Comparison of ENCODE assay signal across 10 cellular contexts in the genomic region with DNA sequence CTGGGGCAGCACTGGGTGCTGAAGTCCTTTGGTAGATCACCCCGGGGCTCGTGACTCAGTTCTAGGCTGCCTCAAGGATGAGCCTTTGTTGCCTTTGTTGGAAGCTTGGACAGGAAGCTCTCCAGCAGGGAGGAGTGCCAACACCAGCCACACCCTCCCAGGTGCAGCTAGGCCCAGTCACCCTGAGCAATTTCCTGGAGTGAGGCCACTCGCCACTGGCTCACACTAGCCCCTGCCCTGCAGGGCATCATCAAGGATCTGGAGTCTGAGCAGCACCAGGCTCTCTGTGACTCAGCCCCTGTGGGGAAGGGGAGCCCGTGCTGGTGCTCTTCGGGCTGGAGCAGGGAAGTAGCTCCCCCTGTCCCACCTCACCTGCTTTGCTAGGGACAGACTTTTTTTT. TPM values are rescaled to one million over a fixed set of nuclear protein-coding genes. Genes with fewer than 3 reads are reported as not detected.
DNase-seq lines count a peak whose midpoint lies in the region; FAIRE-seq and TF ChIP-seq lines count a peak whose summit lies in the region.
"Had no signal": no experiment of that assay in that cellular context is flagged by ENCODE, and none has a peak within 500 bp of the region (broad histone marks: within the 10 kb centered on the region; RNA-seq: fewer than 3 reads in every experiment).

No MANE protein-coding gene starts in this region.

- intact Hi-C loops in ovary (cut with DNase I): no loop called here

- H3K36me3 ChIP-seq in SK-N-SH (replicated peaks in 1 of 2; ENCODE audit: control insufficient read depth in 1 of 2, insufficient read depth in 2 of 2, low read length in 1 of 2) (no peaks in the 10 kb centered on the region), keratinocyte (ENCODE audit: control insufficient read depth in 2 of 2, extremely low read depth in 1 of 2, insufficient read depth in 2 of 2, low read length in 2 of 2) (no peaks in the 10 kb centered on the region), ovary (no peaks in the 10 kb centered on the region)

- POLR2A ChIA-PET in SK-N-SH (lab: Yijun Ruan, JAX): no interaction called here
- POLR2A ChIA-PET in activated CD4-positive, alpha-beta T cell treated with anti-CD3 and anti-CD28 coated beads, Interleukin-2, amount 10 ng/mL, durations not matched to agents 7 days and 5 days (lab: Charles Lee): no interaction called here

- H4K20me1 ChIP-seq in SK-N-SH (ENCODE audit: insufficient read depth) (no peaks in the 10 kb centered on the region), keratinocyte (ENCODE audit: control insufficient read depth, extremely low read depth, insufficient read depth, low read length) (no peaks in the 10 kb centered on the region)

- no peak overlapping the region for H3K27ac ChIP-seq in SK-N-SH (ENCODE audit: low read depth in 2 of 2, low read length in 1 of 2)
- H3K27ac ChIP-seq in keratinocyte (ENCODE audit: control insufficient read depth, insufficient read depth, low read length): peak overlapping the region; percentile 100
- H3K27ac ChIP-seq in ovary: no peak overlapping the region

- H3K9me3 Mint-ChIP-seq in HFFc6: no peaks in the 10 kb centered on the region
- no peaks in the 10 kb centered on the region for H3K9me3 Mint-ChIP-seq in activated CD4-positive, alpha-beta T cell treated with anti-CD3 and anti-CD28 coated beads, Interleukin-2, amount 10 ng/mL, durations not matched to agents 7 days and 5 days

- H3K9ac ChIP-seq in SK-N-SH (no peak overlapping the region), keratinocyte (ENCODE audit: control insufficient read depth, extremely low read depth, insufficient read depth, low read length) (peak overlapping the region; percentile 99)

- TF ChIP-seq EP300 in SK-N-SH (IDR thresholded peaks at IDR 0.05; ENCODE audit: borderline replicate concordance in 1 of 2, low read depth in 1 of 2, low read length in 1 of 2) (peak in 1 of 2 experiments; percentile 28; a peak in 1 of 4 replicates), ovary (IDR thresholded peaks at IDR 0.05) (no peak)

- peaks cover 30% of the 10 kb centered on the region for H3K4me1 Mint-ChIP-seq in HFFc6 (ENCODE audit: low read depth)
- H3K4me1 Mint-ChIP-seq in activated CD4-positive, alpha-beta T cell treated with anti-CD3 and anti-CD28 coated beads, Interleukin-2, amount 10 ng/mL, durations not matched to agents 7 days and 5 days: no peaks in the 10 kb centered on the region

- WGBS in SK-N-SH (ENCODE audit: low lambda C conversion rate): 44% methylated on average over 3 of the region's 5 CpGs
- 73 to 77% (median 76%) methylated on average over 5 of the region's 5 CpGs for WGBS in ovary, 3 donors

- TF ChIP-seq CTCF in HFFc6 (IDR thresholded peaks at IDR 0.05): no peak
- TF ChIP-seq CTCF in SK-N-SH (IDR thresholded peaks at IDR 0.05): no peak
- peak; percentile 2 to 43 (median 20) for TF ChIP-seq CTCF in keratinocyte (optimal IDR thresholded peaks at IDR 0.05 in 1 of 3, IDR thresholded peaks at IDR 0.05 in 1 of 3, conservative IDR thresholded peaks at IDR 0.05 in 1 of 3; ENCODE audit: extremely low read depth in 1 of 3, insufficient read depth in 2 of 3, low read length in 3 of 3)
- TF ChIP-seq CTCF in ovary (IDR thresholded peaks at IDR 0.05): no peak

- no peak overlapping the region for H3K27ac Mint-ChIP-seq in HFFc6
- no peak overlapping the region for H3K27ac Mint-ChIP-seq in activated CD4-positive, alpha-beta T cell treated with anti-CD3 and anti-CD28 coated beads, Interleukin-2, amount 10 ng/mL, durations not matched to agents 7 days and 5 days

- H3K27me3 ChIP-seq in SK-N-SH (ENCODE audit: insufficient read depth): no peaks in the 10 kb centered on the region
- H3K27me3 ChIP-seq in keratinocyte (ENCODE audit: control insufficient read depth, extremely low read depth, insufficient read depth, low read length): no peaks in the 10 kb centered on the region
- H3K27me3 ChIP-seq in ovary: no peaks in the 10 kb centered on the region

- H3K4me3 ChIP-seq in SK-N-SH (ENCODE audit: low read depth in 2 of 2, low read length in 1 of 2) (no peak overlapping the region), keratinocyte (ENCODE audit: control insufficient read depth in 2 of 3, extremely low read depth in 1 of 3, insufficient read depth in 2 of 3, low read depth in 1 of 3, low read length in 3 of 3) (peak overlapping the region in 2 of 3 experiments; percentile 17 to 23), ovary (no peak overlapping the region)

- no peaks in the 10 kb centered on the region for H3K9me2 ChIP-seq in SK-N-SH

- no peaks in the 10 kb centered on the region for H3K9me1 ChIP-seq in keratinocyte (ENCODE audit: control insufficient read depth, extremely low read depth, insufficient read depth, low read length)

- TF ChIP-seq RAD21 in SK-N-SH (IDR thresholded peaks at IDR 0.05; ENCODE audit: low read length): no peak

- H2AFZ ChIP-seq in SK-N-SH (ENCODE audit: low read depth): no peak overlapping the region
- no peak overlapping the region for H2AFZ ChIP-seq in keratinocyte (ENCODE audit: control insufficient read depth, low read length)

- DNase-seq in 8988T (peak; percentile 82), HFFc6 (peak; percentile 61), SK-N-SH (peak; percentile 33), keratinocyte (ENCODE audit: low read depth, low spot score) (peak; percentile 100), GF-D8 (lab: John Stamatoyannopoulos, UW) (no peak), superior temporal gyrus (ENCODE audit: extremely low spot score) (no peak), ovary (no peak)
- no peak for DNase-seq in activated CD4-positive, alpha-beta T cell treated with anti-CD3 and anti-CD28 coated beads, Interleukin-2, amount 10 ng/mL, durations not matched to agents 7 days and 5 days
- DNase-seq: cerebellar nuclear complex, Karpas-422 had no signal

- H3K4me1 ChIP-seq in SK-N-SH (ENCODE audit: control insufficient read depth in 1 of 2, insufficient read depth in 2 of 2, low read depth in 1 of 2, low read length in 1 of 2) (no peaks in the 10 kb centered on the region; a peak in 2 of 4 replicates), keratinocyte (ENCODE audit: control insufficient read depth, extremely low read depth, insufficient read depth, low read length) (peaks cover 50% of the 10 kb centered on the region), ovary (ENCODE audit: insufficient read depth) (no peaks in the 10 kb centered on the region)

- dilution Hi-C loops in keratinocyte (cut with MboI; ENCODE audit: extremely low pct_ligation_motif_present, low sequenced_read_pairs): no loop called here

- FAIRE-seq in keratinocyte (lab: Jason Lieb, UNC): peak; percentile 96

- H3K27me3 Mint-ChIP-seq in HFFc6 (ENCODE audit: insufficient read depth): peaks cover 3% of the 10 kb centered on the region
- H3K27me3 Mint-ChIP-seq in activated CD4-positive, alpha-beta T cell treated with anti-CD3 and anti-CD28 coated beads, Interleukin-2, amount 10 ng/mL, durations not matched to agents 7 days and 5 days: peaks cover 40% of the 10 kb centered on the region

- no peak overlapping the region; the same call in 1 of the 2 replicates for H3K4me2 ChIP-seq in SK-N-SH
- H3K4me2 ChIP-seq in keratinocyte (ENCODE audit: control insufficient read depth, extremely low read depth, insufficient read depth, low read depth, low read length): peak overlapping the region; percentile 95

- TF ChIP-seq POLR2A in ovary (IDR thresholded peaks at IDR 0.05): no peak

- H3K4me3 Mint-ChIP-seq in HFFc6: no peak overlapping the region
- no peak overlapping the region for H3K4me3 Mint-ChIP-seq in activated CD4-positive, alpha-beta T cell treated with anti-CD3 and anti-CD28 coated beads, Interleukin-2, amount 10 ng/mL, durations not matched to agents 7 days and 5 days

- H3K79me2 ChIP-seq in SK-N-SH (ENCODE audit: insufficient read depth) (no peaks in the 10 kb centered on the region), keratinocyte (ENCODE audit: control insufficient read depth, insufficient read depth, low read length) (no peaks in the 10 kb centered on the region)

- H3K9me3 ChIP-seq in SK-N-SH: no peaks in the 10 kb centered on the region
- H3K9me3 ChIP-seq in keratinocyte (ENCODE audit: control insufficient read depth, low read depth, low read length): no peaks in the 10 kb centered on the region
- no peaks in the 10 kb centered on the region for H3K9me3 ChIP-seq in ovary

- no peaks in the 10 kb centered on the region for H3K36me3 Mint-ChIP-seq in HFFc6 (ENCODE audit: low read depth)
- H3K36me3 Mint-ChIP-seq in activated CD4-positive, alpha-beta T cell treated with anti-CD3 and anti-CD28 coated beads, Interleukin-2, amount 10 ng/mL, durations not matched to agents 7 days and 5 days (ENCODE audit: low read depth): no peaks in the 10 kb centered on the region

- peaks cover 3% of the 10 kb centered on the region for H3F3A ChIP-seq in SK-N-SH (replicated peaks; ENCODE audit: insufficient read depth)

- CTCF ChIA-PET in SK-N-SH (lab: Yijun Ruan, JAX): interaction anchor here (0.7 to 2.5 kb wide), 6 partner anchors 10 to 128 kb away, joined by 3 to 10 read pairs (median 4); no protein-coding TSS in a partner anchor
- CTCF ChIA-PET in activated CD4-positive, alpha-beta T cell treated with anti-CD3 and anti-CD28 coated beads, Interleukin-2, amount 10 ng/mL, durations not matched to agents 7 days and 5 days (lab: Charles Lee): interaction anchor here (1.2 kb wide), 1 partner anchor 9 kb away, joined by 3 read pairs; no protein-coding TSS in a partner anchor

TF ChIP-seq in SK-N-SH, 30 proteins besides CTCF, POLR2A, EP300 and RAD21 (continues in another document):
- TF ChIP-seq NFIC (IDR thresholded peaks at IDR 0.05; ENCODE audit: borderline replicate concordance): peak; percentile 61; the same call in 1 of the 2 replicates

RNA-seq across cellular contexts. Expression of a gene that starts 6.7 kb away (rescaled TPM):
- 100 to 1,000 TPM in 5 of 6 experiments, 10 to 100 TPM in 1; 92.1 to 141 (median 133) TPM for total RNA-seq in HFFc6 (2021; fragmentation: NEBNext Ultra II Directional; extraction: Animal tissue kit (Norgen Biotek cat#: 25700))
- 105 and 122 TPM in 2 replicates for polyA plus RNA-seq in SK-N-SH (2012; rRNA removed)
- polyA plus RNA-seq in SK-N-SH (2012; cell fraction: cytosol; rRNA removed): 63.4 and 86.1 TPM in 2 replicates
- 58.4 and 62.2 TPM in 2 replicates for polyA plus RNA-seq in SK-N-SH (2012; cell fraction: nucleus; rRNA removed)
- polyA plus RNA-seq in keratinocyte: 696 to 1,073 TPM (median 1,057 TPM) in 3 replicates
- polyA plus RNA-seq in keratinocyte (2011; ENCODE audit: low read depth): 577 TPM
- 226 and 414 TPM in 2 replicates for polyA plus RNA-seq in keratinocyte (2011; cell fraction: cytosol; rRNA removed)
- polyA plus RNA-seq in keratinocyte (2011; cell fraction: nucleus; rRNA removed): 1,167 and 1,399 TPM in 2 replicates
- 758 and 1,072 TPM in 2 replicates for polyA plus RNA-seq in keratinocyte (2012; ENCODE audit: low replicate concordance)
- 474 to 810 TPM (median 579 TPM) in 3 replicates for polyA minus RNA-seq in keratinocyte
- polyA minus RNA-seq in keratinocyte (2011; cell fraction: cytosol; rRNA and poly(A)+ RNA removed): 947 TPM
- 1,336 and 1,444 TPM in 2 replicates for polyA minus RNA-seq in keratinocyte (2011; cell fraction: nucleus; rRNA and poly(A)+ RNA removed)
- total RNA-seq in activated CD4-positive, alpha-beta T cell treated with anti-CD3 and anti-CD28 coated beads, Interleukin-2, amount 10 ng/mL, durations not matched to agents 7 days and 5 days: under 1 TPM in 1 of 2 experiments, not detected in 1; 0.19 TPM
- 1 to 10 TPM; 2.3 to 9.1 (median 4.2) TPM for total RNA-seq in ovary
- polyA plus RNA-seq in ovary: 1 to 10 TPM in 1 of 2 donors, under 1 TPM in 1; 0.62 to 1.8 TPM

Comparison
In these comparisons a context has a peak if more than half of its experiments do, and no peak if none do; other contexts are left out.
1. DNase-seq: peak in 8988T (single experiment), HFFc6 (single experiment), SK-N-SH (single experiment) and keratinocyte (single experiment); none in GF-D8 (single experiment), activated CD4-positive, alpha-beta T cell treated with anti-CD3 and anti-CD28 coated beads, Interleukin-2, amount 10 ng/mL, durations not matched to agents 7 days and 5 days (single experiment), superior temporal gyrus (single experiment) and ovary (0 of 5).
2. CTCF ChIP-seq: peak in keratinocyte (3 of 3); none in HFFc6 (single experiment), SK-N-SH (single experiment) and ovary (0 of 3).
3. H3K4me3 ChIP-seq: peak in keratinocyte (2 of 3); none in SK-N-SH (0 of 2) and ovary (single experiment).
4. RNA of a gene that starts 6.7 kb away (total RNA-seq): 92.1 to 141 TPM in HFFc6; 2.3 to 9.1 TPM in ovary and 0.19 TPM in activated CD4-positive, alpha-beta T cell treated with anti-CD3 and anti-CD28 coated beads, Interleukin-2, amount 10 ng/mL, durations not matched to agents 7 days and 5 days; every median in the first group is over 4 times any median in the second.